8 cellular contexts compared by ENCODE assay signal in genomic region chr7:24911213-24911603, GRCh38.
A peak's percentile ranks its signal among the peaks of the same experiment; 100 is the strongest.
DNase-seq lines count a peak whose midpoint lies in the region; ATAC-seq and TF ChIP-seq lines count a peak whose summit lies in the region.

No MANE protein-coding gene starts in this region.

- H3K9me3 ChIP-seq in spleen (no peaks in the 10 kb centered on the region), prostate gland (no peaks in the 10 kb centered on the region)

- 30 to 47% (median 32%) methylated on average over 3 of the region's 3 CpGs for WGBS in spleen, 5 donors
- WGBS in prostate gland, result 71% methylated on average over 3 of the region's 3 CpGs

- H3K4me1 ChIP-seq in spleen (peaks cover 4 to 73% (median 43%) of the 10 kb centered on the region in 6 donors), prostate gland (replicated peaks) (no peaks in the 10 kb centered on the region)

- H3K27me3 ChIP-seq in spleen (replicated peaks in 1 of 7), result no peaks in the 10 kb centered on the region
- no peaks in the 10 kb centered on the region for H3K27me3 ChIP-seq in prostate gland (replicated peaks; ENCODE audit: insufficient read depth)

- peak overlapping the region; percentile 82 for H3K4me3 Mint-ChIP-seq in T-helper 2 cell treated with Interferon-gamma antibody and Interleukin-4, amounts not matched to agents 5 μg/mL and 100 μg/mL, for 36 hours
- no peak overlapping the region for H3K4me3 Mint-ChIP-seq in stimulated activated memory B cell treated with anti-CD40 and anti-IgM and Interleukin-4, amounts not matched to agents 10 μg/mL and 1 μg/mL and 100 μg/mL, for 72 hours

- peak; percentile 35 for ATAC-seq in HG02938 (IDR thresholded peaks at IDR 0.05; ENCODE audit: unreplicated experiment)
- ATAC-seq in stimulated activated memory B cell treated with anti-CD40 and anti-IgM and Interleukin-4, amounts not matched to agents 10 μg/mL and 1 μg/mL and 100 μg/mL, for 72 hours, result peak; percentile 80

- peaks cover 39% of the 10 kb centered on the region for H3K36me3 Mint-ChIP-seq in T-helper 2 cell treated with Interferon-gamma antibody and Interleukin-4, amounts not matched to agents 5 μg/mL and 100 μg/mL, for 36 hours (ENCODE audit: low read depth)
- H3K36me3 Mint-ChIP-seq in stimulated activated memory B cell treated with anti-CD40 and anti-IgM and Interleukin-4, amounts not matched to agents 10 μg/mL and 1 μg/mL and 100 μg/mL, for 72 hours, result peaks cover 5% of the 10 kb centered on the region

- no peaks in the 10 kb centered on the region for H3K27me3 Mint-ChIP-seq in T-helper 2 cell treated with Interferon-gamma antibody and Interleukin-4, amounts not matched to agents 5 μg/mL and 100 μg/mL, for 36 hours (ENCODE audit: low read depth)
- H3K27me3 Mint-ChIP-seq in stimulated activated memory B cell treated with anti-CD40 and anti-IgM and Interleukin-4, amounts not matched to agents 10 μg/mL and 1 μg/mL and 100 μg/mL, for 72 hours, result no peaks in the 10 kb centered on the region

- TF ChIP-seq POLR2A in spleen (IDR thresholded peaks at IDR 0.05), result no peak
- no peak for TF ChIP-seq POLR2A in prostate gland (IDR thresholded peaks at IDR 0.05)

- H3K27ac Mint-ChIP-seq in T-helper 2 cell treated with Interferon-gamma antibody and Interleukin-4, amounts not matched to agents 5 μg/mL and 100 μg/mL, for 36 hours, result peak overlapping the region; percentile 96
- H3K27ac Mint-ChIP-seq in stimulated activated memory B cell treated with anti-CD40 and anti-IgM and Interleukin-4, amounts not matched to agents 10 μg/mL and 1 μg/mL and 100 μg/mL, for 72 hours, result peak overlapping the region; percentile 89

- H3K27ac ChIP-seq in spleen, result peak overlapping the region in 4 of 8 donors; percentile 31 to 78 (median 59)
- no peak overlapping the region for H3K27ac ChIP-seq in prostate gland

- no peaks in the 10 kb centered on the region for H3K36me3 ChIP-seq in spleen
- H3K36me3 ChIP-seq in prostate gland, result no peaks in the 10 kb centered on the region

- H3K4me3 ChIP-seq in spleen, result no peak overlapping the region
- H3K4me3 ChIP-seq in prostate gland, result no peak overlapping the region

- no peaks in the 10 kb centered on the region for H3K9me3 Mint-ChIP-seq in T-helper 2 cell treated with Interferon-gamma antibody and Interleukin-4, amounts not matched to agents 5 μg/mL and 100 μg/mL, for 36 hours
- no peaks in the 10 kb centered on the region for H3K9me3 Mint-ChIP-seq in stimulated activated memory B cell treated with anti-CD40 and anti-IgM and Interleukin-4, amounts not matched to agents 10 μg/mL and 1 μg/mL and 100 μg/mL, for 72 hours

- DNase-seq in activated gamma-delta T cell treated with Interleukin-2 at 50 U/mL for 16 hours (peak; percentile 25), activated gamma-delta T cell (lab: John Stamatoyannopoulos, UW) (no peak), spleen (no peak), prostate gland (ENCODE audit: low spot score) (no peak)
- DNase-seq in T-helper 2 cell treated with Interferon-gamma antibody and Interleukin-4, amounts not matched to agents 5 μg/mL and 100 μg/mL, for 36 hours (ENCODE audit: low spot score), result peak; percentile 52
- no peak for DNase-seq in stimulated activated CD8-positive, alpha-beta memory T cell treated with anti-CD3 and anti-CD28 coated beads, Interleukin-4, amount 100 ng/mL, for 48 hours

- no peak for TF ChIP-seq CTCF in spleen (IDR thresholded peaks at IDR 0.05 in 8 of 11, conservative IDR thresholded peaks at IDR 0.05 in 3 of 11)
- no peak for TF ChIP-seq CTCF in prostate gland (IDR thresholded peaks at IDR 0.05)

- peaks cover 52% of the 10 kb centered on the region for H3K4me1 Mint-ChIP-seq in T-helper 2 cell treated with Interferon-gamma antibody and Interleukin-4, amounts not matched to agents 5 μg/mL and 100 μg/mL, for 36 hours (ENCODE audit: low read depth)
- peaks cover 63% of the 10 kb centered on the region for H3K4me1 Mint-ChIP-seq in stimulated activated memory B cell treated with anti-CD40 and anti-IgM and Interleukin-4, amounts not matched to agents 10 μg/mL and 1 μg/mL and 100 μg/mL, for 72 hours

- intact Hi-C loops in spleen (cut with DNase I; ENCODE audit: low total_unique reads) (no loop called here), prostate gland (cut with DNase I) (no loop called here)

Comparison
In these comparisons a context has a peak if more than half of its experiments do, and no peak if none do; other contexts are left out.
1. DNase-seq: peak in activated gamma-delta T cell treated with Interleukin-2 at 50 U/mL for 16 hours (single experiment) and T-helper 2 cell treated with Interferon-gamma antibody and Interleukin-4, amounts not matched to agents 5 μg/mL and 100 μg/mL, for 36 hours (single experiment); none in activated gamma-delta T cell (single experiment), spleen (single experiment), prostate gland (single experiment) and stimulated activated CD8-positive, alpha-beta memory T cell treated with anti-CD3 and anti-CD28 coated beads, Interleukin-4, amount 100 ng/mL, for 48 hours (single experiment).